1 cellular context compared by ENCODE assay signal in the genomic region with DNA sequence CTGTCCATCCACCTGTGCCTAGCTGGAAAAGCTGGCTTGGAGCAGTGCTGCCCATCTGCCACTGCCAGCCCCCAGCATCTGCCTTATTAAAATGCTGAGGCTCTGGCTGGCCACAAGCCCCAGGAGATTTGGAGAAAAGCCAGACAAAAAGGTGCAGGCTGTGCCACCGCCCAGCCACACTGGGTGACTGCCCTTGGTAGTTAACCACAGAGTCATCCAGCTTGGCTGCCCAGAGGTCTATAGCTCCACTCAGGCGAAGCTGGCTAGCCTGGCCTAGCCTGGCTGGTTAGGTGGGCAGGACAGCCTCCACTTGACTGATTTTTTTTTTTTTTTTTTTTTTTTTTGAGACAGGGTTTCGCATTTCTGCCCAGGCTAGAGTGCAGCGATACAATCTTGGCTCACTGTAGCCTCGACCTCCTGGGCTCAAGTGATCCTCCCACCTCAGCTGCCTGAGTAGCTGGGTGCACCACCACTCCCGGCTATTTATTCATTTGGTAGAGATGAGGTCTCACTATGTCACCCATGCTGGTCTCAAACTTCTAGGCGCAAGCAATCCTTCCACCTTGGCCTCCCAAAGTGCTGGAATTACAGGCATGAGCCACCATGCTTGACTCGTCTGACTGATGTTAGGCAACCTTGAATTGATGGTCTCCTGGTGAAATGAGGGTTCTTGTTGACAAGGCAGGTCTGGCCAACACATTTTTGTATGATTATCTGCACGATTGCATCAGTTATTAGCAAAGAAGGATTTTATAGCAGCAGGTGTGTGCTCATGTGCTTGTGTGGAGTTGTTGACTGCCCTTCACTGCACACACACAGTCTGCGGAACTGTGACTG.
TF ChIP-seq lines count a peak whose summit lies in the region.

No MANE protein-coding gene starts in this region.

TF ChIP-seq in WTC11, 78 proteins besides CTCF, POLR2A, EP300 and RAD21 (continued from another document):
- TF ChIP-seq, protein P1, sequence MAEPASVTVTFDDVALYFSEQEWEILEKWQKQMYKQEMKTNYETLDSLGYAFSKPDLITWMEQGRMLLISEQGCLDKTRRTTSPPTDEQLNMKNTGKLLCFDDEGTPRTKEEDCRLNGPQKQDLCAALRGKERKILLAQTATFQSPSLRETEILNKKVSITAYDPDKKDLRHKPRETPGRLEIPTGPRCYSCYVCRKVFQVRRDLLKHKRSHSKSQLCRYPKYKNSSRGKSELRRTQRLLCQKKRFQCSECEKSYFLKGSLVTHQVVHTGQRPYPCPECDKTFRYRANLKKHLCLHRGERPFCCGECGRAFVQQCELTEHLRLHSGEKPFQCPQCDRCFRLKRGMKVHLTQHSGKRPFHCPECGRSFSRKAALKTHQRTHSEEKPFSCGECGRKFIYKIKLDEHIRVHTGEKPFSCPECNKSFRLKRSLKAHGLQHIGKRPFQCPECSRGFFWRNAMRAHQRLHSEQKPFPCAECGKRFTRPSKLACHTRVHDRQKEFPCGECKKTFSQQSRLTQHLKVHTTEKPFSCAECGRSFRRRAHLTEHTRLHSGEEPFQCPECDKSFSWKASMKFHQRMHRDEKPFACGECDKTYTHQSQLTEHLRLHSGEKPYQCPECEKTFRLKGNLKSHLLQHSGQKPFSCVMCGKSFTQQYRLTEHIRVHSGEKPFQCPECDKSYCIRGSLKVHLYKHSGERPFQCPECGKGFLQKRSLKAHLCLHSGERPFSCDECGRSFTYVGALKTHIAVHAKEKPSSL (CRISPR knock-in tag; conservative IDR thresholded peaks at IDR 0.05), result no peak
- TF ChIP-seq NFATC4 (CRISPR knock-in tag; IDR thresholded peaks at IDR 0.05) (no peak), CREM (CRISPR knock-in tag; IDR thresholded peaks at IDR 0.05) (no peak), ETV6 (CRISPR knock-in tag; IDR thresholded peaks at IDR 0.05) (no peak), MXD4 (CRISPR knock-in tag; IDR thresholded peaks at IDR 0.05; ENCODE audit: borderline replicate concordance) (no peak), OVOL2 (CRISPR knock-in tag; IDR thresholded peaks at IDR 0.05; ENCODE audit: borderline replicate concordance) (no peak)
- TF ChIP-seq, protein P2, sequence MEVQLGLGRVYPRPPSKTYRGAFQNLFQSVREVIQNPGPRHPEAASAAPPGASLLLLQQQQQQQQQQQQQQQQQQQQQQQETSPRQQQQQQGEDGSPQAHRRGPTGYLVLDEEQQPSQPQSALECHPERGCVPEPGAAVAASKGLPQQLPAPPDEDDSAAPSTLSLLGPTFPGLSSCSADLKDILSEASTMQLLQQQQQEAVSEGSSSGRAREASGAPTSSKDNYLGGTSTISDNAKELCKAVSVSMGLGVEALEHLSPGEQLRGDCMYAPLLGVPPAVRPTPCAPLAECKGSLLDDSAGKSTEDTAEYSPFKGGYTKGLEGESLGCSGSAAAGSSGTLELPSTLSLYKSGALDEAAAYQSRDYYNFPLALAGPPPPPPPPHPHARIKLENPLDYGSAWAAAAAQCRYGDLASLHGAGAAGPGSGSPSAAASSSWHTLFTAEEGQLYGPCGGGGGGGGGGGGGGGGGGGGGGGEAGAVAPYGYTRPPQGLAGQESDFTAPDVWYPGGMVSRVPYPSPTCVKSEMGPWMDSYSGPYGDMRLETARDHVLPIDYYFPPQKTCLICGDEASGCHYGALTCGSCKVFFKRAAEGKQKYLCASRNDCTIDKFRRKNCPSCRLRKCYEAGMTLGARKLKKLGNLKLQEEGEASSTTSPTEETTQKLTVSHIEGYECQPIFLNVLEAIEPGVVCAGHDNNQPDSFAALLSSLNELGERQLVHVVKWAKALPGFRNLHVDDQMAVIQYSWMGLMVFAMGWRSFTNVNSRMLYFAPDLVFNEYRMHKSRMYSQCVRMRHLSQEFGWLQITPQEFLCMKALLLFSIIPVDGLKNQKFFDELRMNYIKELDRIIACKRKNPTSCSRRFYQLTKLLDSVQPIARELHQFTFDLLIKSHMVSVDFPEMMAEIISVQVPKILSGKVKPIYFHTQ (CRISPR knock-in tag; IDR thresholded peaks at IDR 0.05), result no peak
